1 cellular context compared by ENCODE assay signal in genomic region chr3:11391930-11392688, GRCh38.
TF ChIP-seq lines count a peak whose summit lies in the region.

No MANE protein-coding gene starts in this region.

TF ChIP-seq in GM23338, 12 proteins besides CTCF, POLR2A, EP300 and RAD21 (continued from another document):
- TF ChIP-seq, protein P1, sequence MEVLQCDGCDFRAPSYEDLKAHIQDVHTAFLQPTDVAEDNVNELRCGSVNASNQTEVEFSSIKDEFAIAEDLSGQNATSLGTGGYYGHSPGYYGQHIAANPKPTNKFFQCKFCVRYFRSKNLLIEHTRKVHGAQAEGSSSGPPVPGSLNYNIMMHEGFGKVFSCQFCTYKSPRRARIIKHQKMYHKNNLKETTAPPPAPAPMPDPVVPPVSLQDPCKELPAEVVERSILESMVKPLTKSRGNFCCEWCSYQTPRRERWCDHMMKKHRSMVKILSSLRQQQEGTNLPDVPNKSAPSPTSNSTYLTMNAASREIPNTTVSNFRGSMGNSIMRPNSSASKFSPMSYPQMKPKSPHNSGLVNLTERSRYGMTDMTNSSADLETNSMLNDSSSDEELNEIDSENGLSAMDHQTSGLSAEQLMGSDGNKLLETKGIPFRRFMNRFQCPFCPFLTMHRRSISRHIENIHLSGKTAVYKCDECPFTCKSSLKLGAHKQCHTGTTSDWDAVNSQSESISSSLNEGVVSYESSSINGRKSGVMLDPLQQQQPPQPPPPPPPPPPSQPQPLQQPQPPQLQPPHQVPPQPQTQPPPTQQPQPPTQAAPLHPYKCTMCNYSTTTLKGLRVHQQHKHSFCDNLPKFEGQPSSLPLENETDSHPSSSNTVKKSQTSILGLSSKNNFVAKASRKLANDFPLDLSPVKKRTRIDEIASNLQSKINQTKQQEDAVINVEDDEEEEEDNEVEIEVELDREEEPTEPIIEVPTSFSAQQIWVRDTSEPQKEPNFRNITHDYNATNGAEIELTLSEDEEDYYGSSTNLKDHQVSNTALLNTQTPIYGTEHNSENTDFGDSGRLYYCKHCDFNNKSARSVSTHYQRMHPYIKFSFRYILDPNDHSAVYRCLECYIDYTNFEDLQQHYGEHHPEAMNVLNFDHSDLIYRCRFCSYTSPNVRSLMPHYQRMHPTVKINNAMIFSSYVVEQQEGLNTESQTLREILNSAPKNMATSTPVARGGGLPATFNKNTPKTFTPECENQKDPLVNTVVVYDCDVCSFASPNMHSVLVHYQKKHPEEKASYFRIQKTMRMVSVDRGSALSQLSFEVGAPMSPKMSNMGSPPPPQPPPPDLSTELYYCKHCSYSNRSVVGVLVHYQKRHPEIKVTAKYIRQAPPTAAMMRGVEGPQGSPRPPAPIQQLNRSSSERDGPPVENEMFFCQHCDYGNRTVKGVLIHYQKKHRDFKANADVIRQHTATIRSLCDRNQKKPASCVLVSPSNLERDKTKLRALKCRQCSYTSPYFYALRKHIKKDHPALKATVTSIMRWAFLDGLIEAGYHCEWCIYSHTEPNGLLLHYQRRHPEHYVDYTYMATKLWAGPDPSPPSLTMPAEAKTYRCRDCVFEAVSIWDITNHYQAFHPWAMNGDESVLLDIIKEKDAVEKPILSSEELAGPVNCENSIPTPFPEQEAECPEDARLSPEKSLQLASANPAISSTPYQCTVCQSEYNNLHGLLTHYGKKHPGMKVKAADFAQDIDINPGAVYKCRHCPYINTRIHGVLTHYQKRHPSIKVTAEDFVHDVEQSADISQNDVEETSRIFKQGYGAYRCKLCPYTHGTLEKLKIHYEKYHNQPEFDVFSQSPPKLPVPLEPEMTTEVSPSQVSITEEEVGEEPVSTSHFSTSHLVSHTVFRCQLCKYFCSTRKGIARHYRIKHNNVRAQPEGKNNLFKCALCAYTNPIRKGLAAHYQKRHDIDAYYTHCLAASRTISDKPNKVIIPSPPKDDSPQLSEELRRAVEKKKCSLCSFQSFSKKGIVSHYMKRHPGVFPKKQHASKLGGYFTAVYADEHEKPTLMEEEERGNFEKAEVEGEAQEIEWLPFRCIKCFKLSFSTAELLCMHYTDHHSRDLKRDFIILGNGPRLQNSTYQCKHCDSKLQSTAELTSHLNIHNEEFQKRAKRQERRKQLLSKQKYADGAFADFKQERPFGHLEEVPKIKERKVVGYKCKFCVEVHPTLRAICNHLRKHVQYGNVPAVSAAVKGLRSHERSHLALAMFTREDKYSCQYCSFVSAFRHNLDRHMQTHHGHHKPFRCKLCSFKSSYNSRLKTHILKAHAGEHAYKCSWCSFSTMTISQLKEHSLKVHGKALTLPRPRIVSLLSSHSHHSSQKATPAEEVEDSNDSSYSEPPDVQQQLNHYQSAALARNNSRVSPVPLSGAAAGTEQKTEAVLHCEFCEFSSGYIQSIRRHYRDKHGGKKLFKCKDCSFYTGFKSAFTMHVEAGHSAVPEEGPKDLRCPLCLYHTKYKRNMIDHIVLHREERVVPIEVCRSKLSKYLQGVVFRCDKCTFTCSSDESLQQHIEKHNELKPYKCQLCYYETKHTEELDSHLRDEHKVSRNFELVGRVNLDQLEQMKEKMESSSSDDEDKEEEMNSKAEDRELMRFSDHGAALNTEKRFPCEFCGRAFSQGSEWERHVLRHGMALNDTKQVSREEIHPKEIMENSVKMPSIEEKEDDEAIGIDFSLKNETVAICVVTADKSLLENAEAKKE (CRISPR knock-in tag; IDR thresholded peaks at IDR 0.05), result no peak
- TF ChIP-seq POLR2AphosphoS5 (IDR thresholded peaks at IDR 0.05; ENCODE audit: low read depth) (no peak), ZNF114 (CRISPR knock-in tag; IDR thresholded peaks at IDR 0.05) (no peak), EZH2 (IDR thresholded peaks at IDR 0.05; ENCODE audit: low read depth, unreplicated experiment) (no peak), STAT1 (IDR thresholded peaks at IDR 0.05; ENCODE audit: unreplicated experiment) (no peak)
TF ChIP-seq in GM23338: peak in this region for 0.
